In genomic region chr16:81505011-81505660, GRCh38 we compare ENCODE assay signal across 9 cellular contexts.
DNase-seq lines count a peak whose midpoint lies in the region; ATAC-seq and TF ChIP-seq lines count a peak whose summit lies in the region.
"Had no signal": no experiment of that assay in that cellular context is flagged by ENCODE, and none has a peak within 500 bp of the region (broad histone marks: within the 10 kb centered on the region; RNA-seq: fewer than 3 reads in every experiment).

No MANE protein-coding gene starts in this region.

- no peak overlapping the region for H3K4me3 ChIP-seq in mesendoderm (ENCODE audit: low read length)
- H3K4me3 ChIP-seq: body of pancreas had no signal

- no peak overlapping the region for H2AK5ac ChIP-seq in mesendoderm (ENCODE audit: low read length)

- no peak overlapping the region for H2BK120ac ChIP-seq in mesendoderm (ENCODE audit: low read depth, low read length)

- no peak overlapping the region for H3K18ac ChIP-seq in mesendoderm (ENCODE audit: low read length)

- no peak overlapping the region for H2BK15ac ChIP-seq in mesendoderm (replicated peaks; ENCODE audit: low read depth)

- no peak overlapping the region for H3K4me2 ChIP-seq in mesendoderm (ENCODE audit: low read length)

- POLR2A ChIA-PET in RWPE1 (lab: Yijun Ruan, JAX; ENCODE audit: low non-redundant PET) = no interaction called here

- ATAC-seq in GM18870 (IDR thresholded peaks at IDR 0.05; ENCODE audit: unreplicated experiment) = peak; percentile 47
- peak; percentile 68 for ATAC-seq in HG02852 (IDR thresholded peaks at IDR 0.05; ENCODE audit: unreplicated experiment)
- ATAC-seq: body of pancreas had no signal

- no peak overlapping the region for H2BK5ac ChIP-seq in mesendoderm (ENCODE audit: low read length)

- H4K5ac ChIP-seq in mesendoderm (ENCODE audit: low read length) = no peak overlapping the region

- H4K8ac ChIP-seq in mesendoderm (ENCODE audit: low read depth, low read length) = no peak overlapping the region

- no peak overlapping the region for H3K23ac ChIP-seq in mesendoderm (ENCODE audit: low read length)

- no peaks in the 10 kb centered on the region for H3K27me3 ChIP-seq in mesendoderm (ENCODE audit: insufficient read depth, low read length, poor library complexity)
- H3K27me3 ChIP-seq: body of pancreas had no signal

- H3K27ac ChIP-seq in RWPE1 (peak overlapping the region; percentile 93), mesendoderm (ENCODE audit: low read depth, low read length) (no peak overlapping the region)
- H3K27ac ChIP-seq: body of pancreas had no signal

- H3K79me1 ChIP-seq in mesendoderm (ENCODE audit: low read length) = peaks cover 45% of the 10 kb centered on the region

- DNase-seq in RWPE1 (ENCODE audit: low spot score) = peak; percentile 83
- peak; percentile 51 for DNase-seq in mesendoderm
- DNase-seq in stimulated activated CD4-positive, alpha-beta T cell treated with anti-CD3 and anti-CD28 coated beads, Interleukin-1b, Interleukin-23, amount 100 ng/mL, for 48 hours = no peak
- DNase-seq in NCI-H2171 treated with DMSO at 0.1 percent for 48 hours (lab: John Stamatoyannopoulos, UW) = no peak
- DNase-seq in DMS53 treated with DMSO at 0.1 percent for 48 hours (lab: John Stamatoyannopoulos, UW; ENCODE audit: unreplicated experiment) = no peak
- no peak for DNase-seq in T-helper 1 cell

- WGBS in mesendoderm (ENCODE audit: extremely low coverage, insufficient coverage, low lambda C conversion rate) = no CpG with 5 or more reads among the region's 13 CpGs

- no peak overlapping the region for H3K4ac ChIP-seq in mesendoderm (ENCODE audit: low read depth, low read length)

- peaks cover 1% of the 10 kb centered on the region for H3K36me3 ChIP-seq in mesendoderm (ENCODE audit: control insufficient read depth, insufficient read depth, low read length)

- H3K79me2 ChIP-seq in mesendoderm (ENCODE audit: control insufficient read depth, insufficient read depth, low read length) = peaks cover 26% of the 10 kb centered on the region

- CTCF ChIA-PET in RWPE1 (lab: Yijun Ruan, JAX) = no interaction called here

- no peak overlapping the region for H3K9ac ChIP-seq in mesendoderm (ENCODE audit: low read length)

- H3K56ac ChIP-seq in mesendoderm (ENCODE audit: low read length) = no peak overlapping the region

- TF ChIP-seq CTCF in RWPE1 (conservative IDR thresholded peaks at IDR 0.05; ENCODE audit: low read depth) = no peak

- no peaks in the 10 kb centered on the region for H3K4me1 ChIP-seq in mesendoderm (ENCODE audit: control insufficient read depth, low read depth, low read length)
- H3K4me1 ChIP-seq: body of pancreas had no signal

Comparison
In these comparisons a context has a peak if more than half of its experiments do, and no peak if none do; other contexts are left out.
1. DNase-seq: peak in RWPE1 (single experiment) and mesendoderm (single experiment); none in stimulated activated CD4-positive, alpha-beta T cell treated with anti-CD3 and anti-CD28 coated beads, Interleukin-1b, Interleukin-23, amount 100 ng/mL, for 48 hours (single experiment), NCI-H2171 treated with DMSO at 0.1 percent for 48 hours (single experiment), DMS53 treated with DMSO at 0.1 percent for 48 hours (single experiment) and T-helper 1 cell (0 of 5).